ENCODE assay signal across 25 cellular contexts in genomic region chr10:94420998-94421397, GRCh38.
"Had no signal": no experiment of that assay in that cellular context is flagged by ENCODE, and none has a peak within 500 bp of the region (broad histone marks: within the 10 kb centered on the region; RNA-seq: fewer than 3 reads in every experiment).

No MANE protein-coding gene starts in this region.

- H3K4me3 ChIP-seq: colonic mucosa, esophagus squamous epithelium, gastrocnemius medialis, heart right ventricle, left lung, lower lobe of right lung, mucosa of descending colon had no signal

- H3K27ac Mint-ChIP-seq: dendritic cell treated with granulocyte-macrophage colony-stimulating factor and Interleukin-4, amounts not matched to agents 40 ng/mL and 50 ng/mL, for 4 days; effector memory CD8-positive, alpha-beta T cell; endodermal cell; mesothelial cell of epicardium; naive B cell had no signal

- H3K4me3 Mint-ChIP-seq: dendritic cell treated with granulocyte-macrophage colony-stimulating factor and Interleukin-4, amounts not matched to agents 40 ng/mL and 50 ng/mL, for 4 days; effector memory CD8-positive, alpha-beta T cell; endodermal cell; mesothelial cell of epicardium; naive B cell had no signal

- H3K4me1 Mint-ChIP-seq: endodermal cell had no signal

- H3K9me3 Mint-ChIP-seq: effector memory CD8-positive, alpha-beta T cell had no signal

- H3K9me3 ChIP-seq: colonic mucosa, gastrocnemius medialis had no signal

- H3K27ac ChIP-seq: colonic mucosa, epithelial cell of prostate, esophagus squamous epithelium, gastrocnemius medialis, heart right ventricle, left lung, lower lobe of right lung had no signal

- H3K4me1 ChIP-seq: colonic mucosa, esophagus squamous epithelium, left lung, lower lobe of right lung had no signal

- H3K27me3 ChIP-seq: colonic mucosa, esophagus squamous epithelium, gastrocnemius medialis, heart right ventricle, left lung had no signal

- H3K27me3 Mint-ChIP-seq: dendritic cell treated with granulocyte-macrophage colony-stimulating factor and Interleukin-4, amounts not matched to agents 40 ng/mL and 50 ng/mL, for 4 days had no signal

- ATAC-seq: effector memory CD8-positive, alpha-beta T cell; esophagus mucosa; gastrocnemius medialis; heart right ventricle; left cardiac atrium; left lung; left ventricle myocardium superior; lower lobe of right lung; mucosa of descending colon had no signal

- DNase-seq: colonic mucosa; cortex of kidney; effector CD8-positive, alpha-beta T cell; effector memory CD8-positive, alpha-beta T cell; endodermal cell; erythroblast; esophagus squamous epithelium; foreskin fibroblast; foreskin melanocyte; gastrocnemius medialis; glutamatergic neuron; head of caudate nucleus; heart right ventricle; hippocampal formation; left cardiac atrium; left lung; left ventricle myocardium superior; lower lobe of right lung; mesenchymal stem cell; mucosa of descending colon; naive B cell had no signal

- H3K36me3 ChIP-seq: colonic mucosa, esophagus squamous epithelium, gastrocnemius medialis, heart right ventricle, left lung, lower lobe of right lung had no signal
